In the genomic region with DNA sequence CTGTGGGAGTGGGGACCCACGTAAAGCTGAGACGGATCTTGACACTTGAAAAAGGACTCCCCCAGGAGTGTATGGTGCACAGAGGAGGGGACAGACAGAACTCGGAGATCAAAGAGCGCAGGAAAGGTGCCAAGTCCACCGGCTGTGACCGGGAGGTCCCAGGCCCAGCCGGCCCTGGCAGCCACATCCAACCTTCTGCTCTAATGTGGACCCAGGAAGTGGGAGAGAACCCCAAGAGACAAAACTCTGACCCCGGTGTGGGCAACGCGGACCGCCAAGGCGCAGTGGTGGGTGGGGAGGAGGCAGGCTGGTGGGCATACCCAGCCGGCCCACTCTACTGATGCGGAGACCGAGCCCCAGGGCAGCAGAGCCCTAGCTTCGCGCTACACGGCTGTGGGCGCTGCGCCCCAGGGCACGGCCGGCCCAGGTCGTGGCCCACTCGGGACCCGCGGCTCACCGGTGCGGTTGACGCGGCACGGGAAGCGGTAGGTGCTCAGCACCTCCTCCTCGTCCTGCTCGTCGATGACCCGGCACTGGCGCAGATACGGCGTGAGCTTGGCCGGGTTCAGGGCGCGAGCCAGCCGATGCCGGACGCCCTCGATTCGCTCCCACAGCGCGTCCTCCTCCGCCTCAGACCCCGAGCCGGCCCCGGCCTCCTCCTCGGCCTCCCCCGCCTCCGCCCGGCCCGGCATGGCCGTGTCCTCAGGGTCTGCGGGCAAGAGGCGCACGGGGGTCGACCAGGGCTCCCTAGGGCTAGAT, we compare ENCODE assay signal across 1 cellular context.
TF ChIP-seq lines count a peak whose summit lies in the region.

No MANE protein-coding gene starts in this region.

TF ChIP-seq in K562, 482 proteins besides CTCF, POLR2A, EP300 and RAD21 (continued from another document and continues in another):
- TF ChIP-seq, protein P1, sequence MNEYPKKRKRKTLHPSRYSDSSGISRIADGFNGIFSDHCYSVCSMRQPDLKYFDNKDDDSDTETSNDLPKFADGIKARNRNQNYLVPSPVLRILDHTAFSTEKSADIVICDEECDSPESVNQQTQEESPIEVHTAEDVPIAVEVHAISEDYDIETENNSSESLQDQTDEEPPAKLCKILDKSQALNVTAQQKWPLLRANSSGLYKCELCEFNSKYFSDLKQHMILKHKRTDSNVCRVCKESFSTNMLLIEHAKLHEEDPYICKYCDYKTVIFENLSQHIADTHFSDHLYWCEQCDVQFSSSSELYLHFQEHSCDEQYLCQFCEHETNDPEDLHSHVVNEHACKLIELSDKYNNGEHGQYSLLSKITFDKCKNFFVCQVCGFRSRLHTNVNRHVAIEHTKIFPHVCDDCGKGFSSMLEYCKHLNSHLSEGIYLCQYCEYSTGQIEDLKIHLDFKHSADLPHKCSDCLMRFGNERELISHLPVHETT (CRISPR knock-in tag; conservative IDR thresholded peaks at IDR 0.05 in 1 of 2, IDR thresholded peaks at IDR 0.05 in 1 of 2) = no peak
- TF ChIP-seq SAFB (IDR thresholded peaks at IDR 0.05; ENCODE audit: borderline replicate concordance, low read depth, low read length) (0 out of 2 replicates have a peak, but pooled peaks have one; percentile 15), ZNF695 (CRISPR knock-in tag; IDR thresholded peaks at IDR 0.05) (no peak), SRF (CRISPR knock-in tag; IDR thresholded peaks at IDR 0.05) (no peak), POLR2G (IDR thresholded peaks at IDR 0.05; ENCODE audit: low read depth, low read length) (no peak), SMAD3 (CRISPR knock-in tag; conservative IDR thresholded peaks at IDR 0.05) (no peak), MYBL2 (IDR thresholded peaks at IDR 0.05; ENCODE audit: low read depth) (no peak), MYBL2 (CRISPR knock-in tag; IDR thresholded peaks at IDR 0.05; ENCODE audit: borderline replicate concordance) (no peak), MGA (IDR thresholded peaks at IDR 0.05) (peak; percentile 30; the same call in 1 of the 2 replicates), ZNF239 (CRISPR knock-in tag; IDR thresholded peaks at IDR 0.05) (no peak), L3MBTL2 (IDR thresholded peaks at IDR 0.05) (0 out of 2 replicates have a peak, but pooled peaks have one; percentile 38), HOMEZ (CRISPR knock-in tag; IDR thresholded peaks at IDR 0.05) (no peak), SLC30A9 (CRISPR knock-in tag; IDR thresholded peaks at IDR 0.05) (no peak), FOXM1 (IDR thresholded peaks at IDR 0.05; ENCODE audit: low read depth) (no peak), FOXM1 (CRISPR knock-in tag; IDR thresholded peaks at IDR 0.05; ENCODE audit: low read depth) (0 out of 2 replicates have a peak, but pooled peaks have one; percentile 45), SRSF7 (optimal IDR thresholded peaks at IDR 0.05; ENCODE audit: low read depth, low read length) (no peak), RERE (CRISPR knock-in tag; IDR thresholded peaks at IDR 0.05; ENCODE audit: borderline replicate concordance) (no peak), ZNF583 (CRISPR knock-in tag; IDR thresholded peaks at IDR 0.05) (no peak), EGR1 (conservative IDR thresholded peaks at IDR 0.05) (peak; percentile 41; the same call in 1 of the 2 replicates), ELF2 (CRISPR knock-in tag; IDR thresholded peaks at IDR 0.05) (no peak), KDM5B (IDR thresholded peaks at IDR 0.05; ENCODE audit: insufficient replicate concordance, low read depth, low read length) (peak; percentile 21)
- TF ChIP-seq, protein P2, sequence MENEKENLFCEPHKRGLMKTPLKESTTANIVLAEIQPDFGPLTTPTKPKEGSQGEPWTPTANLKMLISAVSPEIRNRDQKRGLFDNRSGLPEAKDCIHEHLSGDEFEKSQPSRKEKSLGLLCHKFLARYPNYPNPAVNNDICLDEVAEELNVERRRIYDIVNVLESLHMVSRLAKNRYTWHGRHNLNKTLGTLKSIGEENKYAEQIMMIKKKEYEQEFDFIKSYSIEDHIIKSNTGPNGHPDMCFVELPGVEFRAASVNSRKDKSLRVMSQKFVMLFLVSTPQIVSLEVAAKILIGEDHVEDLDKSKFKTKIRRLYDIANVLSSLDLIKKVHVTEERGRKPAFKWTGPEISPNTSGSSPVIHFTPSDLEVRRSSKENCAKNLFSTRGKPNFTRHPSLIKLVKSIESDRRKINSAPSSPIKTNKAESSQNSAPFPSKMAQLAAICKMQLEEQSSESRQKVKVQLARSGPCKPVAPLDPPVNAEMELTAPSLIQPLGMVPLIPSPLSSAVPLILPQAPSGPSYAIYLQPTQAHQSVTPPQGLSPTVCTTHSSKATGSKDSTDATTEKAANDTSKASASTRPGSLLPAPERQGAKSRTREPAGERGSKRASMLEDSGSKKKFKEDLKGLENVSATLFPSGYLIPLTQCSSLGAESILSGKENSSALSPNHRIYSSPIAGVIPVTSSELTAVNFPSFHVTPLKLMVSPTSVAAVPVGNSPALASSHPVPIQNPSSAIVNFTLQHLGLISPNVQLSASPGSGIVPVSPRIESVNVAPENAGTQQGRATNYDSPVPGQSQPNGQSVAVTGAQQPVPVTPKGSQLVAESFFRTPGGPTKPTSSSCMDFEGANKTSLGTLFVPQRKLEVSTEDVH (IDR thresholded peaks at IDR 0.05; ENCODE audit: low read depth, partially characterized antibody) = no peak
- TF ChIP-seq, protein P3, sequence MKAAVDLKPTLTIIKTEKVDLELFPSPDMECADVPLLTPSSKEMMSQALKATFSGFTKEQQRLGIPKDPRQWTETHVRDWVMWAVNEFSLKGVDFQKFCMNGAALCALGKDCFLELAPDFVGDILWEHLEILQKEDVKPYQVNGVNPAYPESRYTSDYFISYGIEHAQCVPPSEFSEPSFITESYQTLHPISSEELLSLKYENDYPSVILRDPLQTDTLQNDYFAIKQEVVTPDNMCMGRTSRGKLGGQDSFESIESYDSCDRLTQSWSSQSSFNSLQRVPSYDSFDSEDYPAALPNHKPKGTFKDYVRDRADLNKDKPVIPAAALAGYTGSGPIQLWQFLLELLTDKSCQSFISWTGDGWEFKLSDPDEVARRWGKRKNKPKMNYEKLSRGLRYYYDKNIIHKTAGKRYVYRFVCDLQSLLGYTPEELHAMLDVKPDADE (conservative IDR thresholded peaks at IDR 0.05; ENCODE audit: control insufficient read depth, low read depth, low read length) = no peak
- TF ChIP-seq, protein P4, sequence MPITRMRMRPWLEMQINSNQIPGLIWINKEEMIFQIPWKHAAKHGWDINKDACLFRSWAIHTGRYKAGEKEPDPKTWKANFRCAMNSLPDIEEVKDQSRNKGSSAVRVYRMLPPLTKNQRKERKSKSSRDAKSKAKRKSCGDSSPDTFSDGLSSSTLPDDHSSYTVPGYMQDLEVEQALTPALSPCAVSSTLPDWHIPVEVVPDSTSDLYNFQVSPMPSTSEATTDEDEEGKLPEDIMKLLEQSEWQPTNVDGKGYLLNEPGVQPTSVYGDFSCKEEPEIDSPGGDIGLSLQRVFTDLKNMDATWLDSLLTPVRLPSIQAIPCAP (CRISPR knock-in tag; IDR thresholded peaks at IDR 0.05; ENCODE audit: borderline replicate concordance) = no peak
